8 cellular contexts compared by ENCODE assay signal in genomic region chr2:62505649-62506420, GRCh38. TPM values are rescaled to one million over a fixed set of nuclear protein-coding genes. Genes with fewer than 3 reads are reported as not detected.
DNase-seq lines count a peak whose midpoint lies in the region; ATAC-seq and TF ChIP-seq lines count a peak whose summit lies in the region.

Gene TMEM17, minus strand, starts transcription at chr2:62506195. Its CDS starts 66 bp downstream, at chr2:62506129.

- no peaks in the 10 kb centered on the region for H3K9me3 ChIP-seq in fibroblast of lung (ENCODE audit: control insufficient read depth, insufficient read depth, low read depth, low read length)
- H3K9me3 ChIP-seq in muscle layer of colon (ENCODE audit: low read length) = no peaks in the 10 kb centered on the region

- H3K27me3 ChIP-seq in fibroblast of lung (ENCODE audit: control insufficient read depth, insufficient read depth, low read length) (no peaks in the 10 kb centered on the region), muscle layer of colon (ENCODE audit: control insufficient read depth in 1 of 2, insufficient read depth in 2 of 2, low read length in 2 of 2) (no peaks in the 10 kb centered on the region)

- TF ChIP-seq CTCF in fibroblast of lung (conservative IDR thresholded peaks at IDR 0.05 in 1 of 2, IDR thresholded peaks at IDR 0.05 in 1 of 2; ENCODE audit: low read depth in 1 of 2, low read length in 2 of 2) = no peak

- H2AFZ ChIP-seq in fibroblast of lung (ENCODE audit: low read length) = peak within 1 kb of the TSS; percentile 95

- peak within 1 kb of the TSS; percentile 74 for H3K9ac ChIP-seq in fibroblast of lung (ENCODE audit: insufficient read depth, low read length)
- peak within 1 kb of the TSS; percentile 93 for H3K9ac ChIP-seq in muscle layer of colon (ENCODE audit: low read length)

- H3K79me2 ChIP-seq in fibroblast of lung (ENCODE audit: control insufficient read depth, insufficient read depth, low read length) = no peaks in the 10 kb centered on the region

- no peaks in the 10 kb centered on the region for H4K20me1 ChIP-seq in fibroblast of lung (ENCODE audit: control insufficient read depth, extremely low read depth, insufficient read depth, low read length)

- DNase-seq in D341Med (ENCODE audit: low spot score) (peak; percentile 89), NCI-H524 (lab: John Stamatoyannopoulos, UW) (peak; percentile 69 to 82), fibroblast of lung (ENCODE audit: low read depth in 2 of 2) (peak; percentile 91 to 94), superior temporal gyrus (ENCODE audit: extremely low spot score) (peak; percentile 91)
- peak; percentile 81 for DNase-seq in activated CD8-positive, alpha-beta memory T cell treated with anti-CD3 and anti-CD28 coated beads, Interleukin-2, amount 50 U/mL, for 48 hours

- H3K4me1 ChIP-seq in fibroblast of lung (ENCODE audit: control insufficient read depth, extremely low read depth, insufficient read depth, low read length) (peaks cover 4% of the 10 kb centered on the region), muscle layer of colon (ENCODE audit: insufficient read depth, low read length) (peaks cover 6% of the 10 kb centered on the region)

- peak within 1 kb of the TSS; percentile 98 for H3K4me2 ChIP-seq in fibroblast of lung (ENCODE audit: extremely low read depth, insufficient read depth, low read length)

- H3K27ac ChIP-seq in fibroblast of lung (ENCODE audit: insufficient read depth, low read length) = peak within 1 kb of the TSS; percentile 76
- peak within 1 kb of the TSS; percentile 89 for H3K27ac ChIP-seq in muscle layer of colon (ENCODE audit: low read depth, low read length)

- H3K4me3 ChIP-seq in fibroblast of lung (replicated peaks in 1 of 4; ENCODE audit: control extremely low read depth in 1 of 4, insufficient read depth in 1 of 4, low read depth in 3 of 4, low read length in 4 of 4) (peak within 1 kb of the TSS; percentile 57 to 92 (median 71)), muscle layer of colon (ENCODE audit: low read depth in 1 of 2, low read length in 2 of 2) (peak within 1 kb of the TSS; percentile 67 to 75)

- peak; percentile 83 for ATAC-seq in GM19397 (IDR thresholded peaks at IDR 0.05; ENCODE audit: unreplicated experiment)
- peak; percentile 85 for ATAC-seq in HG03460 (IDR thresholded peaks at IDR 0.05; ENCODE audit: unreplicated experiment)

- no peaks in the 10 kb centered on the region for H3K36me3 ChIP-seq in fibroblast of lung (ENCODE audit: control insufficient read depth, insufficient read depth, low read length)
- no peaks in the 10 kb centered on the region for H3K36me3 ChIP-seq in muscle layer of colon (ENCODE audit: insufficient read depth, low read length)

RNA-seq across cellular contexts. Expression of gene TMEM17, which starts in this region (rescaled TPM):
- 1.3 and 2.5 TPM in 2 replicates for total RNA-seq in fibroblast of lung
- 3.7 and 4.9 TPM in 2 replicates for polyA plus RNA-seq in fibroblast of lung
- 2.2 and 2.8 TPM in 2 replicates for polyA plus RNA-seq in fibroblast of lung (2012)
- polyA minus RNA-seq in fibroblast of lung (ENCODE audit: low replicate concordance) = 0.52 TPM in 1 of 2 replicates, not detected in the other

Comparison
In these comparisons a context has a peak if more than half of its experiments do, and no peak if none do; other contexts are left out.
1. Peak in every context shown above with its lines: DNase-seq, ATAC-seq, H3K4me3 ChIP-seq and H3K27ac ChIP-seq.